ENCODE assay signal across 6 cellular contexts in the genomic region with DNA sequence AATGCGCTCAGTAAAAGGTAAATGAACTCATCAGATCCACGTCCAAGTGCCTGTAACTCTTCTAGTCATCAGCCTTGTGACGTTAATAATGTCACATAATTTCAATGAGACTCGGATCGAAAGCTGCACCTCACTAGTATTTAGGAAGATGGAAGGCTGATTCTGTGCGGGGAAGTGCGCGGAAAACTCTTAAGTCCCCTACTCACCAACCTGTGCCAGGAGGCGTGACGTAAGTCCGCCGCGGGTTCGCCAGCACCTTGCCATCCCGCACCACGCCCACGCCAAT. TPM values are rescaled to one million over a fixed set of nuclear protein-coding genes. Genes with fewer than 3 reads are reported as not detected.
A peak's percentile ranks its signal among the peaks of the same experiment; 100 is the strongest.
DNase-seq lines count a peak whose midpoint lies in the region; ATAC-seq and TF ChIP-seq lines count a peak whose summit lies in the region.

No MANE protein-coding gene starts in this region.

- H3K27ac ChIP-seq in lung (ENCODE audit: low read depth in 1 of 2, low read length in 1 of 2), result peak overlapping the region; percentile 96

- peaks cover 21% of the 10 kb centered on the region for H3K36me3 Mint-ChIP-seq in activated T-cell treated with anti-CD3 and anti-CD28 coated beads, Interleukin-2, amount 50 U/mL, for 24 hours (ENCODE audit: low read depth)

- peaks cover 5 to 9% of the 10 kb centered on the region in 2 donors for H3K4me1 ChIP-seq in lung (ENCODE audit: control insufficient read depth in 2 of 2, insufficient read depth in 2 of 2, low read length in 2 of 2)

- no peak for TF ChIP-seq CTCF in lung (IDR thresholded peaks at IDR 0.05; ENCODE audit: control extremely low read depth, extremely low read depth)

- no peak overlapping the region for H3K27ac Mint-ChIP-seq in activated T-cell treated with anti-CD3 and anti-CD28 coated beads, Interleukin-2, amount 50 U/mL, for 24 hours

- no peaks in the 10 kb centered on the region for H3K9me3 Mint-ChIP-seq in activated T-cell treated with anti-CD3 and anti-CD28 coated beads, Interleukin-2, amount 50 U/mL, for 24 hours

- no peaks in the 10 kb centered on the region for H3K27me3 ChIP-seq in lung (ENCODE audit: control insufficient read depth, insufficient read depth)

- DNase-seq in activated T-cell treated with anti-CD3 and anti-CD28 coated beads for 4 hours, result peak; percentile 68
- no peak for DNase-seq in activated T-cell treated with anti-CD3 and anti-CD28 coated beads, Interleukin-2, amount 50 U/mL, for 24 hours
- peak; percentile 72 for DNase-seq in activated T-helper 9 cell treated with anti-CD3 and anti-CD28 coated beads, Interleukin-2, amount 50 U/mL, for 16 hours (ENCODE audit: low read depth)
- no peak for DNase-seq in lung (ENCODE audit: low spot score)
- no peak for DNase-seq in cerebellar cortex (ENCODE audit: low spot score)

- 0% methylated on average over 17 of the region's 17 CpGs for WGBS in lung, 2 donors

- H3K4me3 Mint-ChIP-seq in activated T-cell treated with anti-CD3 and anti-CD28 coated beads, Interleukin-2, amount 50 U/mL, for 24 hours, result no peak overlapping the region

- H3K4me3 ChIP-seq in lung, result peak overlapping the region; percentile 57

- TF ChIP-seq RAD21 in Ishikawa (IDR thresholded peaks at IDR 0.05; ENCODE audit: low read depth), result no peak

- ATAC-seq in lung (ENCODE audit: insufficient read depth, low FRiP score), result peak; percentile 20

- peaks cover 25% of the 10 kb centered on the region for H3K4me1 Mint-ChIP-seq in activated T-cell treated with anti-CD3 and anti-CD28 coated beads, Interleukin-2, amount 50 U/mL, for 24 hours (ENCODE audit: low read depth)

- no peak for TF ChIP-seq EP300 in Ishikawa (IDR thresholded peaks at IDR 0.05; ENCODE audit: borderline replicate concordance)

- no peaks in the 10 kb centered on the region for H3K27me3 Mint-ChIP-seq in activated T-cell treated with anti-CD3 and anti-CD28 coated beads, Interleukin-2, amount 50 U/mL, for 24 hours

- no peaks in the 10 kb centered on the region for H3K9me3 ChIP-seq in lung (ENCODE audit: control insufficient read depth in 2 of 2, insufficient read depth in 1 of 2, low read length in 1 of 2)

- H3K36me3 ChIP-seq in lung (ENCODE audit: control insufficient read depth in 2 of 2, insufficient read depth in 2 of 2, low read length in 2 of 2), result peaks cover 29 to 37% of the 10 kb centered on the region in 2 donors

TF ChIP-seq in Ishikawa, 13 proteins besides CTCF, POLR2A, EP300 and RAD21:
- peak; percentile 24; the same call in 1 of the 2 replicates for TF ChIP-seq ZBTB7A (IDR thresholded peaks at IDR 0.05; ENCODE audit: low read depth)
- no peak for TF ChIP-seq TEAD4 (IDR thresholded peaks at IDR 0.05)
- no peak; the same call in 1 of the 2 replicates for TF ChIP-seq EGR1 (IDR thresholded peaks at IDR 0.05)
- TF ChIP-seq NFIC (IDR thresholded peaks at IDR 0.05), result peak; percentile 52; the same call in 1 of the 2 replicates
- peak; percentile 40; the same call in 1 of the 2 replicates for TF ChIP-seq CREB1 (IDR thresholded peaks at IDR 0.05; ENCODE audit: low read depth)

RNA-seq across cellular contexts. Expression of gene OSGEP, which starts 0.3 kb away (rescaled TPM):
- 10 to 100 TPM; 35.5 to 44.8 TPM for total RNA-seq in lung
- polyA plus RNA-seq in lung, result 10 to 100 TPM; 43.5 to 54.1 TPM

RNA-seq across cellular contexts. Expression of gene APEX1, which starts 0.7 kb away (rescaled TPM):
- total RNA-seq in lung, result 100 to 1,000 TPM in 1 of 2 donors, 10 to 100 TPM in 1; 66.2 to 144 TPM
- 100 to 1,000 TPM in 1 of 2 donors, 10 to 100 TPM in 1; 95.8 to 159 TPM for polyA plus RNA-seq in lung

RNA-seq across cellular contexts. Expression of gene PIP4P1, which starts 6.9 kb away (rescaled TPM):
- total RNA-seq in lung, result 10 to 100 TPM; 22.2 to 35.6 TPM
- polyA plus RNA-seq in lung, result 10 to 100 TPM; 27.4 to 46.7 TPM

RNA-seq across cellular contexts. Expression of gene PNP, which starts 14.9 kb away (rescaled TPM):
- 10 to 100 TPM; 15.5 to 41.4 TPM for total RNA-seq in lung
- 100 to 1,000 TPM in 1 of 2 donors, 10 to 100 TPM in 1; 32.7 to 119 TPM for polyA plus RNA-seq in lung

RNA-seq across cellular contexts. Expression of gene KLHL33, which starts 18.3 kb away (rescaled TPM):
- under 1 TPM; 0.25 to 0.51 TPM for total RNA-seq in lung
- under 1 TPM; 0.03 to 0.08 TPM for polyA plus RNA-seq in lung

Comparison
In these comparisons a context has a peak if more than half of its experiments do, and no peak if none do; other contexts are left out.
1. DNase-seq: peak in activated T-cell treated with anti-CD3 and anti-CD28 coated beads for 4 hours (single experiment) and activated T-helper 9 cell treated with anti-CD3 and anti-CD28 coated beads, Interleukin-2, amount 50 U/mL, for 16 hours (single experiment); none in activated T-cell treated with anti-CD3 and anti-CD28 coated beads, Interleukin-2, amount 50 U/mL, for 24 hours (single experiment), lung (single experiment) and cerebellar cortex (single experiment).